Comparison of ENCODE assay signal across 17 cellular contexts in the genomic region with DNA sequence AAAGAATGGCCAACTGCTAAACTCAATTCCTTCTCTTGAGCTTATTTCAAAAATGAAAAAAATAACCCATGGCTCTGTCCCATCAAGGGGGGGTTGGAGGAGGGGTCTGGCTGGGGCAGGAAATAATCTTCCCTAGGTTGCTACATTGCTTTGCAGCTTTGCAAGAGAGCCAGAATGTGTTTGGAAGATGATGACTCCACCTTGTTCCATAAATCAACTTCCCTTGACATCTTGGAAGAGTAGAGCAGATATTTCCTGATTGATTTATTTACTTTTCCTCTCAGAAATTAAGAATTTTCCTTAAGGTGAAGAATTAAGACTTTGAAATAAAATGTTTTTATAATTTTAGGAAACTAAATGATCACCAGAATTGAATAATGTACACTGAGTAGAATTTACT.
"Had no signal": no experiment of that assay in that cellular context is flagged by ENCODE, and none has a peak within 500 bp of the region (broad histone marks: within the 10 kb centered on the region; RNA-seq: fewer than 3 reads in every experiment).

No MANE protein-coding gene starts in this region.

- H3K27me3 Mint-ChIP-seq: naive thymus-derived CD4-positive, alpha-beta T cell; stimulated activated memory B cell treated with anti-CD40 and anti-IgM and Interleukin-4, amounts not matched to agents 10 μg/mL and 1 μg/mL and 100 μg/mL, for 72 hours; stimulated activated naive CD8-positive, alpha-beta T cell treated with anti-CD3 and anti-CD28 coated beads, Interleukin-15, Interleukin-2, amounts not matched to agents 100 ng/mL and 50 ng/mL, for 24 hours had no signal

- H3K9me3 ChIP-seq: esophagus squamous epithelium, left ventricle myocardium inferior, lower lobe of right lung, neutrophil, psoas muscle, right lobe of liver, tibial nerve had no signal

- H3K4me3 Mint-ChIP-seq: naive thymus-derived CD4-positive, alpha-beta T cell; stimulated activated memory B cell treated with anti-CD40 and anti-IgM and Interleukin-4, amounts not matched to agents 10 μg/mL and 1 μg/mL and 100 μg/mL, for 72 hours; stimulated activated naive CD8-positive, alpha-beta T cell treated with anti-CD3 and anti-CD28 coated beads, Interleukin-15, Interleukin-2, amounts not matched to agents 100 ng/mL and 50 ng/mL, for 24 hours had no signal

- ATAC-seq: left cardiac atrium; lower lobe of right lung; naive thymus-derived CD4-positive, alpha-beta T cell; stimulated activated memory B cell treated with anti-CD40 and anti-IgM and Interleukin-4, amounts not matched to agents 10 μg/mL and 1 μg/mL and 100 μg/mL, for 72 hours had no signal

- H3K27me3 ChIP-seq: esophagus squamous epithelium, neutrophil, right lobe of liver, tibial nerve had no signal

- H3K4me1 ChIP-seq: lower lobe of right lung, psoas muscle, tibial nerve had no signal

- H3K4me3 ChIP-seq: esophagus squamous epithelium, left ventricle myocardium inferior, lower lobe of right lung, psoas muscle, right lobe of liver, tibial nerve had no signal

- H3K9me3 Mint-ChIP-seq: naive thymus-derived CD4-positive, alpha-beta T cell; stimulated activated memory B cell treated with anti-CD40 and anti-IgM and Interleukin-4, amounts not matched to agents 10 μg/mL and 1 μg/mL and 100 μg/mL, for 72 hours; stimulated activated naive CD8-positive, alpha-beta T cell treated with anti-CD3 and anti-CD28 coated beads, Interleukin-15, Interleukin-2, amounts not matched to agents 100 ng/mL and 50 ng/mL, for 24 hours had no signal

- H3K27ac Mint-ChIP-seq: stimulated activated memory B cell treated with anti-CD40 and anti-IgM and Interleukin-4, amounts not matched to agents 10 μg/mL and 1 μg/mL and 100 μg/mL, for 72 hours; stimulated activated naive CD8-positive, alpha-beta T cell treated with anti-CD3 and anti-CD28 coated beads, Interleukin-15, Interleukin-2, amounts not matched to agents 100 ng/mL and 50 ng/mL, for 24 hours had no signal

- H3K4me1 Mint-ChIP-seq: stimulated activated memory B cell treated with anti-CD40 and anti-IgM and Interleukin-4, amounts not matched to agents 10 μg/mL and 1 μg/mL and 100 μg/mL, for 72 hours had no signal

- DNase-seq: effector memory CD4-positive, alpha-beta T cell; esophagus squamous epithelium; foreskin fibroblast; kidney; left cardiac atrium; left ventricle myocardium inferior; lower lobe of right lung; naive thymus-derived CD4-positive, alpha-beta T cell; psoas muscle; retina; right lobe of liver; stimulated activated CD4-positive, alpha-beta T cell treated with anti-CD3 and anti-CD28 coated beads, Interleukin-1b, Interleukin-23, amount 100 ng/mL, for 48 hours; stimulated activated CD4-positive, alpha-beta T cell treated with anti-CD3 and anti-CD28 coated beads, Interleukin-4, amount 100 ng/mL, for 24 hours had no signal

- H3K27ac ChIP-seq: esophagus squamous epithelium, left ventricle myocardium inferior, lower lobe of right lung, neutrophil, psoas muscle, right lobe of liver, tibial nerve had no signal
